Comparison of ENCODE assay signal across 1 cellular context in genomic region chr9:109894921-109895758, GRCh38.
TF ChIP-seq lines count a peak whose summit lies in the region.

No MANE protein-coding gene starts in this region.

TF ChIP-seq in GM23338, 12 proteins besides CTCF, POLR2A, EP300 and RAD21 (continued from another document):
- no peak for TF ChIP-seq ETS1 (IDR thresholded peaks at IDR 0.05)
